Comparison of ENCODE assay signal across 2 cellular contexts in the genomic region with DNA sequence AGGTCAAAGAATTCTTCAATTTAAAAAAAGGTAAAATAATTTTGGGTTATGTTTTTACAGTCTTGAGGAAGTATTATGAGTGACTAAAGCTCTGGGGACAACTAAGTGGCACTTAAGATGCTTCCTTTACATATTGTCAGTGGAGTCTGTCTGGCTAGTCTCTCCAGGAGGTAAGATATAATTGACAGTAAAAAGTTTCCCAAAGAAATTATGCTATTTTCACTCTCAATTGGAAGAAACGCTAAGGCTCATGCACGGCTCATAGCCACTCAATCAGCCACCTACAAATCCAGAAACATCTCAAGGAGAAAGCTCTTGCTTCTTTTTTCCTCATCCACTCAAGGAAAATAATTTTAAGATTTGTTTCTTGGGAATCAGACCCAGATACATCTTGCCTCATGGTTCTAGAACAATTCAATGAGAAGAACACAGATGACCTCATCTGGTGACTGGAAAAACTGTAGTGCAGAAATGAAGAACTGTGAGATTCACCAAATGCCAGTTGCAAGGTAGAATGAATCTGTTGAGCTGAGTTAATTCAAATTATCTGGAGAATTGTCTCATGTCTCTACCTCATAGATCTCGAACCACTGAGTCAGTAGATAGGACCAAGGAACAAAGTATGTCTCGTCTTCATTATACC.
TF ChIP-seq lines count a peak whose summit lies in the region.

No MANE protein-coding gene starts in this region.

TF ChIP-seq in SK-N-SH, 30 proteins besides CTCF, POLR2A, EP300 and RAD21 (continued from another document):
- TF ChIP-seq, protein P1, sequence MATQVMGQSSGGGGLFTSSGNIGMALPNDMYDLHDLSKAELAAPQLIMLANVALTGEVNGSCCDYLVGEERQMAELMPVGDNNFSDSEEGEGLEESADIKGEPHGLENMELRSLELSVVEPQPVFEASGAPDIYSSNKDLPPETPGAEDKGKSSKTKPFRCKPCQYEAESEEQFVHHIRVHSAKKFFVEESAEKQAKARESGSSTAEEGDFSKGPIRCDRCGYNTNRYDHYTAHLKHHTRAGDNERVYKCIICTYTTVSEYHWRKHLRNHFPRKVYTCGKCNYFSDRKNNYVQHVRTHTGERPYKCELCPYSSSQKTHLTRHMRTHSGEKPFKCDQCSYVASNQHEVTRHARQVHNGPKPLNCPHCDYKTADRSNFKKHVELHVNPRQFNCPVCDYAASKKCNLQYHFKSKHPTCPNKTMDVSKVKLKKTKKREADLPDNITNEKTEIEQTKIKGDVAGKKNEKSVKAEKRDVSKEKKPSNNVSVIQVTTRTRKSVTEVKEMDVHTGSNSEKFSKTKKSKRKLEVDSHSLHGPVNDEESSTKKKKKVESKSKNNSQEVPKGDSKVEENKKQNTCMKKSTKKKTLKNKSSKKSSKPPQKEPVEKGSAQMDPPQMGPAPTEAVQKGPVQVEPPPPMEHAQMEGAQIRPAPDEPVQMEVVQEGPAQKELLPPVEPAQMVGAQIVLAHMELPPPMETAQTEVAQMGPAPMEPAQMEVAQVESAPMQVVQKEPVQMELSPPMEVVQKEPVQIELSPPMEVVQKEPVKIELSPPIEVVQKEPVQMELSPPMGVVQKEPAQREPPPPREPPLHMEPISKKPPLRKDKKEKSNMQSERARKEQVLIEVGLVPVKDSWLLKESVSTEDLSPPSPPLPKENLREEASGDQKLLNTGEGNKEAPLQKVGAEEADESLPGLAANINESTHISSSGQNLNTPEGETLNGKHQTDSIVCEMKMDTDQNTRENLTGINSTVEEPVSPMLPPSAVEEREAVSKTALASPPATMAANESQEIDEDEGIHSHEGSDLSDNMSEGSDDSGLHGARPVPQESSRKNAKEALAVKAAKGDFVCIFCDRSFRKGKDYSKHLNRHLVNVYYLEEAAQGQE (IDR thresholded peaks at IDR 0.05; ENCODE audit: low read depth, low read length) = no peak
TF ChIP-seq in SK-N-SH: peak in this region for 1.

TF ChIP-seq in SK-N-SH treated with all-trans-retinoic acid at 6 μM for 48 hours, 23 proteins besides CTCF, POLR2A, EP300 and RAD21 (continued from another document):
- TF ChIP-seq, protein P2, sequence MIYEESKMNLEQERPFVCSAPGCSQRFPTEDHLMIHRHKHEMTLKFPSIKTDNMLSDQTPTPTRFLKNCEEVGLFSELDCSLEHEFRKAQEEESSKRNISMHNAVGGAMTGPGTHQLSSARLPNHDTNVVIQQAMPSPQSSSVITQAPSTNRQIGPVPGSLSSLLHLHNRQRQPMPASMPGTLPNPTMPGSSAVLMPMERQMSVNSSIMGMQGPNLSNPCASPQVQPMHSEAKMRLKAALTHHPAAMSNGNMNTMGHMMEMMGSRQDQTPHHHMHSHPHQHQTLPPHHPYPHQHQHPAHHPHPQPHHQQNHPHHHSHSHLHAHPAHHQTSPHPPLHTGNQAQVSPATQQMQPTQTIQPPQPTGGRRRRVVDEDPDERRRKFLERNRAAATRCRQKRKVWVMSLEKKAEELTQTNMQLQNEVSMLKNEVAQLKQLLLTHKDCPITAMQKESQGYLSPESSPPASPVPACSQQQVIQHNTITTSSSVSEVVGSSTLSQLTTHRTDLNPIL (CRISPR knock-in tag; IDR thresholded peaks at IDR 0.05; ENCODE audit: low read depth) = no peak
- TF ChIP-seq, protein P3, sequence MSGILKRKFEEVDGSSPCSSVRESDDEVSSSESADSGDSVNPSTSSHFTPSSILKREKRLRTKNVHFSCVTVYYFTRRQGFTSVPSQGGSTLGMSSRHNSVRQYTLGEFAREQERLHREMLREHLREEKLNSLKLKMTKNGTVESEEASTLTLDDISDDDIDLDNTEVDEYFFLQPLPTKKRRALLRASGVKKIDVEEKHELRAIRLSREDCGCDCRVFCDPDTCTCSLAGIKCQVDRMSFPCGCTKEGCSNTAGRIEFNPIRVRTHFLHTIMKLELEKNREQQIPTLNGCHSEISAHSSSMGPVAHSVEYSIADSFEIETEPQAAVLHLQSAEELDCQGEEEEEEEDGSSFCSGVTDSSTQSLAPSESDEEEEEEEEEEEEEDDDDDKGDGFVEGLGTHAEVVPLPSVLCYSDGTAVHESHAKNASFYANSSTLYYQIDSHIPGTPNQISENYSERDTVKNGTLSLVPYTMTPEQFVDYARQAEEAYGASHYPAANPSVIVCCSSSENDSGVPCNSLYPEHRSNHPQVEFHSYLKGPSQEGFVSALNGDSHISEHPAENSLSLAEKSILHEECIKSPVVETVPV (CRISPR knock-in tag; IDR thresholded peaks at IDR 0.05) = no peak
- TF ChIP-seq, protein P4, sequence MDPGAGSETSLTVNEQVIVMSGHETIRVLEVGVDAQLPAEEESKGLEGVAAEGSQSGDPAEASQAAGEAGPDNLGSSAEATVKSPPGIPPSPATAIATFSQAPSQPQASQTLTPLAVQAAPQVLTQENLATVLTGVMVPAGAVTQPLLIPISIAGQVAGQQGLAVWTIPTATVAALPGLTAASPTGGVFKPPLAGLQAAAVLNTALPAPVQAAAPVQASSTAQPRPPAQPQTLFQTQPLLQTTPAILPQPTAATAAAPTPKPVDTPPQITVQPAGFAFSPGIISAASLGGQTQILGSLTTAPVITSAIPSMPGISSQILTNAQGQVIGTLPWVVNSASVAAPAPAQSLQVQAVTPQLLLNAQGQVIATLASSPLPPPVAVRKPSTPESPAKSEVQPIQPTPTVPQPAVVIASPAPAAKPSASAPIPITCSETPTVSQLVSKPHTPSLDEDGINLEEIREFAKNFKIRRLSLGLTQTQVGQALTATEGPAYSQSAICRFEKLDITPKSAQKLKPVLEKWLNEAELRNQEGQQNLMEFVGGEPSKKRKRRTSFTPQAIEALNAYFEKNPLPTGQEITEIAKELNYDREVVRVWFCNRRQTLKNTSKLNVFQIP (CRISPR knock-in tag; IDR thresholded peaks at IDR 0.05; ENCODE audit: borderline replicate concordance, low read depth) = no peak
- no peak for TF ChIP-seq ARNTL (CRISPR knock-in tag; IDR thresholded peaks at IDR 0.05; ENCODE audit: borderline replicate concordance, low read depth)
- no peak for TF ChIP-seq RARB (CRISPR knock-in tag; IDR thresholded peaks at IDR 0.05)
- no peak for TF ChIP-seq TOX (CRISPR knock-in tag; IDR thresholded peaks at IDR 0.05; ENCODE audit: borderline replicate concordance)
- TF ChIP-seq ZNF70 (CRISPR knock-in tag; IDR thresholded peaks at IDR 0.05) = no peak
- no peak for TF ChIP-seq ZFP3 (CRISPR knock-in tag; IDR thresholded peaks at IDR 0.05)
- TF ChIP-seq GLIS3 (CRISPR knock-in tag; IDR thresholded peaks at IDR 0.05) = no peak
- TF ChIP-seq CSDC2 (CRISPR knock-in tag; IDR thresholded peaks at IDR 0.05) = no peak
- TF ChIP-seq TCF4 (CRISPR knock-in tag; IDR thresholded peaks at IDR 0.05; ENCODE audit: borderline replicate concordance) = no peak
- TF ChIP-seq, protein P5, sequence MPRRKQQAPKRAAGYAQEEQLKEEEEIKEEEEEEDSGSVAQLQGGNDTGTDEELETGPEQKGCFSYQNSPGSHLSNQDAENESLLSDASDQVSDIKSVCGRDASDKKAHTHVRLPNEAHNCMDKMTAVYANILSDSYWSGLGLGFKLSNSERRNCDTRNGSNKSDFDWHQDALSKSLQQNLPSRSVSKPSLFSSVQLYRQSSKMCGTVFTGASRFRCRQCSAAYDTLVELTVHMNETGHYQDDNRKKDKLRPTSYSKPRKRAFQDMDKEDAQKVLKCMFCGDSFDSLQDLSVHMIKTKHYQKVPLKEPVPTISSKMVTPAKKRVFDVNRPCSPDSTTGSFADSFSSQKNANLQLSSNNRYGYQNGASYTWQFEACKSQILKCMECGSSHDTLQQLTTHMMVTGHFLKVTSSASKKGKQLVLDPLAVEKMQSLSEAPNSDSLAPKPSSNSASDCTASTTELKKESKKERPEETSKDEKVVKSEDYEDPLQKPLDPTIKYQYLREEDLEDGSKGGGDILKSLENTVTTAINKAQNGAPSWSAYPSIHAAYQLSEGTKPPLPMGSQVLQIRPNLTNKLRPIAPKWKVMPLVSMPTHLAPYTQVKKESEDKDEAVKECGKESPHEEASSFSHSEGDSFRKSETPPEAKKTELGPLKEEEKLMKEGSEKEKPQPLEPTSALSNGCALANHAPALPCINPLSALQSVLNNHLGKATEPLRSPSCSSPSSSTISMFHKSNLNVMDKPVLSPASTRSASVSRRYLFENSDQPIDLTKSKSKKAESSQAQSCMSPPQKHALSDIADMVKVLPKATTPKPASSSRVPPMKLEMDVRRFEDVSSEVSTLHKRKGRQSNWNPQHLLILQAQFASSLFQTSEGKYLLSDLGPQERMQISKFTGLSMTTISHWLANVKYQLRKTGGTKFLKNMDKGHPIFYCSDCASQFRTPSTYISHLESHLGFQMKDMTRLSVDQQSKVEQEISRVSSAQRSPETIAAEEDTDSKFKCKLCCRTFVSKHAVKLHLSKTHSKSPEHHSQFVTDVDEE (CRISPR knock-in tag; IDR thresholded peaks at IDR 0.05) = no peak
- no peak for TF ChIP-seq BACH2 (CRISPR knock-in tag; IDR thresholded peaks at IDR 0.05; ENCODE audit: borderline replicate concordance)
- no peak for TF ChIP-seq ZFP30 (CRISPR knock-in tag; IDR thresholded peaks at IDR 0.05)
- TF ChIP-seq OSR1 (CRISPR knock-in tag; IDR thresholded peaks at IDR 0.05) = no peak
- no peak for TF ChIP-seq ISL1 (CRISPR knock-in tag; IDR thresholded peaks at IDR 0.05)
